4 cellular contexts compared by ENCODE assay signal in the genomic region with DNA sequence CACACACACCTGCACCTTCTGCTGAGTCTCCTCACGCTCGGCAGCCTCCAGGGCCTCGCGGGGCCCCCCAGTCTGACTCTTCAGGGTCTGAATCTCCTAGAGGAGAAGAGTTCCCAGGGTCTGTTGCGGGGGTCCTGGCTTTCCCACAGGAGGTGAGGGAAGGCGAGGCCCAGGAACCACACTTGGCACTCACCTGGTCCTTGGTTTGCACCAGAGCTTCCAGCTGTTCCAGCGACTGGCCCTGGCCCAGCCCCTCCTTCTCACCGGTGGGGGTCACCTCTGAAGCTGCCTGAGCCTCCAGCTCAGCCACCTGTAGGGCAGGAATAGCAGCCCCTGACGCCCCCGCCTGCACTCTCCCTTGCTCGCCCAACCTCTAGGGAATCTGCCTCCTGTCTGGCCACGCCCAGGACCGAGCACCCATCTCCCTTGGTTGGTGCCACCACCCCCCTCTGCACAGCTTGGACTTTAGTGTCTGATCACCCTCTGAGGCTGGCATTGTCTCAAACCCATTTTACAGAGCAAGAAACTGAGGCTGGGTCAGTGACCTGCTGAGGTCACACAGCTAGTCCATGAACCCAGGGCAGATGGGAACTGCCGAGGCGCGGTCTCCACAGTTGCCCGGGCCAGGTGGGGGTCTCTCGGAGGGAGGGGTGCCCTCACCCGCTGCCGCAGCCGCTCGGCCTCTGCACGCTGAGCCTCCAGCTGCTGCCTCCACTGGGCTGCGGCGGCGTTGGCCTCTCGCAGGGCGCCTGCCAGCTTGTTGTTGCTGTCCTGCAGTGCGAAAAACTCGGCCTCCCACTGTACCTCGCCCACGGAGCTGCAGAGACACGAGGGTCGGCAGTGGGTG. TPM values are rescaled to one million over a fixed set of nuclear protein-coding genes. Genes with fewer than 3 reads are reported as not detected.
"Had no signal": no experiment of that assay in that cellular context is flagged by ENCODE, and none has a peak within 500 bp of the region (broad histone marks: within the 10 kb centered on the region; RNA-seq: fewer than 3 reads in every experiment).

No MANE protein-coding gene starts in this region.

- H3K9me3 ChIP-seq: upper lobe of left lung had no signal

- H3K27me3 ChIP-seq: upper lobe of left lung had no signal

- H3K36me3 Mint-ChIP-seq: natural killer cell had no signal

- H3K27ac ChIP-seq: upper lobe of left lung had no signal

- H3K9me3 Mint-ChIP-seq: activated CD4-positive, alpha-beta memory T cell treated with anti-CD3 and anti-CD28 coated beads for 36 hours; natural killer cell had no signal

- H3K27ac Mint-ChIP-seq: activated CD4-positive, alpha-beta memory T cell treated with anti-CD3 and anti-CD28 coated beads for 36 hours had no signal

RNA-seq across cellular contexts. Expression of a gene that starts 35.6 kb away (rescaled TPM):
- total RNA-seq: activated CD4-positive, alpha-beta memory T cell treated with anti-CD3 and anti-CD28 coated beads for 36 hours; natural killer cell; subcutaneous adipose tissue had no signal
